In the genomic region with DNA sequence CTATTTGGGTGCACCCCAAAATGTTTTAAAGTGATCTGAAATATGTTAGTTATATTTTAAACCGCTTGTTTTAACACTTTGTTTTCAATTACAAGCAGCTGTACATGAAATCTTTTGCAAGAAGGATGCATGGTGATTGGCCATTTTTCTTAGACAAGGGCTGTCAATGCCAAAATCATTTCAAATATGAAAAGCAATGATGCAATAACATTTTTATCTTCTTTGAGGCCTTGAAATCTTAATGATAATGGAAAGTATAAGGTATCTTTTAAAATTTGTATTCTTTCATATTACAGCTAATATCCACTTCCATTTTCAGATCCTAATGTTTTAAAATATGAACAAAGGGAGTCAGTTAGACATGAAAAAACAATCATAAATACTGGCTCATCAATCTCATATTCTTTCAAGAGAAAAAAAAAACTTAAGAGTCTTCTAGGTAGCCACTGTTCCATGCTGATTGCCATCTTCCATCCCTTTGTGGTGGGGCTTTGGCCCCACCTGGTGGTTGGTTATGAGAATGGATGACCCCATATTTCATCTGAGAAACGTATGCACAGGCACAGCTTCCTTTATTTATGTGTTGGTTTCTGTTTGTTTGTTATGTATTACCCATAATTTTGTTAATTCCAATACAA, we compare ENCODE assay signal across 9 cellular contexts.
DNase-seq lines count a peak whose midpoint lies in the region; ATAC-seq and TF ChIP-seq lines count a peak whose summit lies in the region.
"Had no signal": no experiment of that assay in that cellular context is flagged by ENCODE, and none has a peak within 500 bp of the region (broad histone marks: within the 10 kb centered on the region; RNA-seq: fewer than 3 reads in every experiment).

No MANE protein-coding gene starts in this region.

- peaks cover 5% of the 10 kb centered on the region; the same call in 1 of the 2 replicates for H4K20me1 ChIP-seq in OCI-LY7 (ENCODE audit: insufficient read depth, low read length)

- no peaks in the 10 kb centered on the region for H3K9me3 ChIP-seq in OCI-LY7 (ENCODE audit: low read length)
- no peaks in the 10 kb centered on the region for H3K9me3 ChIP-seq in colonic mucosa

- no peaks in the 10 kb centered on the region for H3K27me3 ChIP-seq in colonic mucosa

- H3K79me2 ChIP-seq in OCI-LY7 (ENCODE audit: insufficient read depth, low read depth, low read length): no peaks in the 10 kb centered on the region

- POLR2A ChIA-PET in OCI-LY7 (lab: Charles Lee): interaction anchor here (0.7 to 1.8 kb wide), 10 partner anchors 8 to 153 kb away, joined by 3 to 11 read pairs (median 4); no protein-coding TSS in a partner anchor

- no peak overlapping the region for H3K9ac ChIP-seq in colonic mucosa (ENCODE audit: low read depth in 2 of 2, low read length in 2 of 2)

- peak overlapping the region; percentile 0; the same call in 1 of the 2 replicates for H2AFZ ChIP-seq in OCI-LY7 (ENCODE audit: low read length)

- peak; percentile 99 for ATAC-seq in GM21717 (IDR thresholded peaks at IDR 0.05; ENCODE audit: unreplicated experiment)

- CTCF ChIA-PET in OCI-LY7 (lab: Charles Lee; ENCODE audit: unreplicated experiment): interaction anchor here (0.6 to 1.6 kb wide), 5 partner anchors 9 to 287 kb away, joined by 3 to 4 read pairs (median 3); no protein-coding TSS in a partner anchor

- DNase-seq in stimulated activated CD4-positive, alpha-beta T cell treated with anti-CD3 and anti-CD28 coated beads, Interleukin-12 subunit alpha, Interleukin-12 subunit beta, amount 100 ng/mL, for 48 hours (ENCODE audit: low read depth in 2 of 3, low spot score in 1 of 3): peak in 2 of 3 donors; percentile 1 to 5
- DNase-seq in stimulated activated CD4-positive, alpha-beta T cell treated with anti-CD3 and anti-CD28 coated beads, Interleukin-4, amount 100 ng/mL, for 24 hours: no peak
- DNase-seq in HT-29 (ENCODE audit: low spot score): peak; percentile 86
- DNase-seq in OCI-LY7 (ENCODE audit: low spot score): peak; percentile 88
- DNase-seq in colonic mucosa: peak; percentile 24
- DNase-seq in mucosa of gallbladder (ENCODE audit: low spot score): peak; percentile 57
- DNase-seq in activated CD4-positive, CD25-positive, alpha-beta regulatory T cell (lab: John Stamatoyannopoulos, UW): no peak
- DNase-seq: naive B cell had no signal

- H3K9me2 ChIP-seq in OCI-LY7 (ENCODE audit: insufficient read depth, low read length): no peaks in the 10 kb centered on the region

- H3K36me3 ChIP-seq in OCI-LY7 (ENCODE audit: insufficient read depth, low read length) (no peaks in the 10 kb centered on the region), colonic mucosa (no peaks in the 10 kb centered on the region)

- intact Hi-C loops in OCI-LY7 (cut with micrococcal nuclease; ENCODE audit: unreplicated experiment) (loop anchor here (1.0 to 5.0 kb wide), 4 partner anchors 49 to 545 kb away; no protein-coding TSS in a partner anchor), colonic mucosa (cut with DNase I) (no loop called here)

- no peaks in the 10 kb centered on the region for H3K4me1 ChIP-seq in OCI-LY7 (ENCODE audit: insufficient read depth, low read length, poor library complexity, severe bottlenecking)
- no peaks in the 10 kb centered on the region for H3K4me1 ChIP-seq in colonic mucosa

- H3K27ac ChIP-seq in OCI-LY7 (ENCODE audit: low read depth, low read length, poor library complexity, severe bottlenecking): no peak overlapping the region
- no peak overlapping the region for H3K27ac ChIP-seq in colonic mucosa

- no peak overlapping the region for H3K4me2 ChIP-seq in OCI-LY7 (ENCODE audit: low read length)

- H3K4me3 ChIP-seq in OCI-LY7 (ENCODE audit: low read depth, low read length, poor library complexity, severe bottlenecking): no peak overlapping the region
- H3K4me3 ChIP-seq in colonic mucosa: no peak overlapping the region

- BruUV-seq in OCI-LY7 (replicated peaks; lab: Mats Ljungman, UMichigan): no TSS peak

- TF ChIP-seq CTCF in OCI-LY7 (conservative IDR thresholded peaks at IDR 0.05; ENCODE audit: low read length) (no peak), colonic mucosa (IDR thresholded peaks at IDR 0.05) (peak; percentile 32)

Comparison
In these comparisons a context has a peak if more than half of its experiments do, and no peak if none do; other contexts are left out.
1. DNase-seq: peak in stimulated activated CD4-positive, alpha-beta T cell treated with anti-CD3 and anti-CD28 coated beads, Interleukin-12 subunit alpha, Interleukin-12 subunit beta, amount 100 ng/mL, for 48 hours (2 of 3), HT-29 (single experiment), OCI-LY7 (single experiment), colonic mucosa (single experiment) and mucosa of gallbladder (single experiment); none in stimulated activated CD4-positive, alpha-beta T cell treated with anti-CD3 and anti-CD28 coated beads, Interleukin-4, amount 100 ng/mL, for 24 hours (single experiment) and activated CD4-positive, CD25-positive, alpha-beta regulatory T cell (0 of 4).